In genomic region chr6:1554241-1554880, GRCh38 we compare ENCODE assay signal across 8 cellular contexts. TPM values are rescaled to one million over a fixed set of nuclear protein-coding genes. Genes with fewer than 3 reads are reported as not detected.
DNase-seq lines count a peak whose midpoint lies in the region; ATAC-seq and TF ChIP-seq lines count a peak whose summit lies in the region.

No MANE protein-coding gene starts in this region.

- peak overlapping the region; percentile 48 for H3K27ac ChIP-seq in CD4-positive, CD25-positive, alpha-beta regulatory T cell (ENCODE audit: insufficient read depth, low read length, poor library complexity, severe bottlenecking)
- H3K27ac ChIP-seq in mammary epithelial cell (ENCODE audit: insufficient read depth, low read depth, low read length) (no peak overlapping the region), mucosa of rectum (ENCODE audit: low read depth in 2 of 2, low read length in 2 of 2) (peak overlapping the region; percentile 50 to 56)

- peaks cover 17% of the 10 kb centered on the region for H3K4me1 ChIP-seq in CD4-positive, CD25-positive, alpha-beta regulatory T cell (ENCODE audit: control insufficient read depth, insufficient read depth, low read length, poor library complexity, severe bottlenecking)
- H3K4me1 ChIP-seq in mammary epithelial cell (ENCODE audit: insufficient read depth, low read length), result peaks cover 11% of the 10 kb centered on the region
- H3K4me1 ChIP-seq in mucosa of rectum (ENCODE audit: control insufficient read depth in 2 of 2, insufficient read depth in 2 of 2, low read length in 2 of 2), result no peaks in the 10 kb centered on the region

- no peak for DNase-seq in CD4-positive, CD25-positive, alpha-beta regulatory T cell
- DNase-seq in mammary epithelial cell (no peak), NCI-H2171 treated with DMSO at 0.1 percent for 48 hours (lab: John Stamatoyannopoulos, UW) (no peak), DMS114 treated with DMSO at 0.1 percent for 48 hours (lab: John Stamatoyannopoulos, UW; ENCODE audit: unreplicated experiment) (no peak)
- no peak for DNase-seq in activated CD4-positive, CD25-positive, alpha-beta regulatory T cell (lab: John Stamatoyannopoulos, UW)

- H3K27ac Mint-ChIP-seq in CD4-positive, CD25-positive, alpha-beta regulatory T cell, result peak overlapping the region; percentile 48 to 92 (median 73)

- H3K4me3 Mint-ChIP-seq in CD4-positive, CD25-positive, alpha-beta regulatory T cell, result peak overlapping the region; percentile 42 to 89 (median 88)

- peaks cover 9% of the 10 kb centered on the region for H3K27me3 ChIP-seq in CD4-positive, CD25-positive, alpha-beta regulatory T cell (ENCODE audit: control insufficient read depth, insufficient read depth, low read length)
- H3K27me3 ChIP-seq in mammary epithelial cell (ENCODE audit: insufficient read depth, low read length) (no peaks in the 10 kb centered on the region), mucosa of rectum (ENCODE audit: control insufficient read depth in 2 of 2, insufficient read depth in 2 of 2, low read length in 2 of 2) (no peaks in the 10 kb centered on the region)

- H3K9me3 Mint-ChIP-seq in CD4-positive, CD25-positive, alpha-beta regulatory T cell, result peaks cover 0 to 2% (median 0%) of the 10 kb centered on the region in 7 donors

- CTCF ChIA-PET in mammary epithelial cell (lab: Charles Lee; ENCODE audit: low non-redundant PET), result no interaction called here

- H2AFZ ChIP-seq in mammary epithelial cell (ENCODE audit: low read depth, low read length), result peak overlapping the region; percentile 98

- peak overlapping the region; percentile 83 for H3K4me3 ChIP-seq in CD4-positive, CD25-positive, alpha-beta regulatory T cell (ENCODE audit: low read depth, low read length)
- H3K4me3 ChIP-seq in mammary epithelial cell (replicated peaks in 1 of 3; ENCODE audit: insufficient read depth in 1 of 3, low read depth in 2 of 3, low read length in 3 of 3) (peak overlapping the region; percentile 61 to 64 (median 62)), mucosa of rectum (ENCODE audit: low read length in 2 of 2) (peak overlapping the region; percentile 53 to 69)

- ATAC-seq in CD4-positive, CD25-positive, alpha-beta regulatory T cell (ENCODE audit: low read depth in 2 of 2), result peak; percentile 23 to 29
- peak; percentile 54 for ATAC-seq in HG03432 (IDR thresholded peaks at IDR 0.05; ENCODE audit: unreplicated experiment)
- ATAC-seq in GM21526 (IDR thresholded peaks at IDR 0.05; ENCODE audit: low FRiP score, unreplicated experiment), result no peak

- peaks cover 10% of the 10 kb centered on the region for H3K27me3 Mint-ChIP-seq in CD4-positive, CD25-positive, alpha-beta regulatory T cell

- H3K36me3 ChIP-seq in CD4-positive, CD25-positive, alpha-beta regulatory T cell (ENCODE audit: control insufficient read depth, insufficient read depth, low read length), result no peaks in the 10 kb centered on the region
- no peaks in the 10 kb centered on the region for H3K36me3 ChIP-seq in mammary epithelial cell (ENCODE audit: insufficient read depth, low read length)
- H3K36me3 ChIP-seq in mucosa of rectum (ENCODE audit: control insufficient read depth in 2 of 2, insufficient read depth in 2 of 2, low read length in 2 of 2), result no peaks in the 10 kb centered on the region

- H3K9ac ChIP-seq in mammary epithelial cell (ENCODE audit: insufficient read depth, low read length) (peak overlapping the region; percentile 51), mucosa of rectum (ENCODE audit: low read depth in 1 of 2, low read length in 2 of 2) (peak overlapping the region; percentile 26 to 34)

- H3K9me3 ChIP-seq in CD4-positive, CD25-positive, alpha-beta regulatory T cell (ENCODE audit: control insufficient read depth in 2 of 2, low read length in 2 of 2), result no peaks in the 10 kb centered on the region
- H3K9me3 ChIP-seq in mammary epithelial cell (replicated peaks; ENCODE audit: insufficient read depth, low read length) (no peaks in the 10 kb centered on the region), mucosa of rectum (ENCODE audit: control insufficient read depth in 2 of 2, low read length in 2 of 2) (no peaks in the 10 kb centered on the region)

- in situ Hi-C loops in mammary epithelial cell (cut with MboI; ENCODE audit: low sequenced_read_pairs in 2 of 2), result no loop called here

- dilution Hi-C loops in mammary epithelial cell (cut with HindIII; ENCODE audit: low sequenced_read_pairs), result no loop called here

- no peaks in the 10 kb centered on the region for H3K36me3 Mint-ChIP-seq in CD4-positive, CD25-positive, alpha-beta regulatory T cell

- 58% methylated on average over 20 of the region's 20 CpGs for WGBS in mammary epithelial cell (ENCODE audit: low coverage, missing lambda C conversion rate)

- H4K20me1 ChIP-seq in mammary epithelial cell (ENCODE audit: insufficient read depth, low read length), result no peaks in the 10 kb centered on the region

- peak overlapping the region; percentile 81 for H3K4me2 ChIP-seq in mammary epithelial cell (ENCODE audit: insufficient read depth, low read depth, low read length)

- TF ChIP-seq CTCF in mammary epithelial cell (conservative IDR thresholded peaks at IDR 0.05 in 1 of 2, IDR thresholded peaks at IDR 0.05 in 1 of 2; ENCODE audit: extremely low read depth in 1 of 2, insufficient read depth in 1 of 2, low read depth in 1 of 2, low read length in 2 of 2), result no peak

- H3K79me2 ChIP-seq in mammary epithelial cell (ENCODE audit: insufficient read depth, low read length), result no peaks in the 10 kb centered on the region

- H3K4me1 Mint-ChIP-seq in CD4-positive, CD25-positive, alpha-beta regulatory T cell, result peaks cover 4 to 39% (median 22%) of the 10 kb centered on the region in 4 donors

- BruUV-seq in mammary epithelial cell (replicated peaks; lab: Mats Ljungman, UMichigan), result no TSS peak

- intact Hi-C loops in mammary epithelial cell (cut with micrococcal nuclease), result no loop called here

RNA-seq across cellular contexts. Expression of gene FOXC1, which starts 55.4 kb away (rescaled TPM):
- total RNA-seq in CD4-positive, CD25-positive, alpha-beta regulatory T cell, result not detected
- polyA plus RNA-seq in CD4-positive, CD25-positive, alpha-beta regulatory T cell, result not detected
- 10 to 100 TPM; 12.1 to 15.8 TPM for total RNA-seq in mammary epithelial cell
- 4.6 TPM for polyA plus RNA-seq in mammary epithelial cell
- polyA minus RNA-seq in mammary epithelial cell, result 1.7 TPM

Comparison
In these comparisons a context has a peak if more than half of its experiments do, and no peak if none do; other contexts are left out.
1. RNA of gene FOXC1, which starts 55.4 kb away (total RNA-seq): 12.1 to 15.8 TPM in mammary epithelial cell; not detected in CD4-positive, CD25-positive, alpha-beta regulatory T cell (single experiment); every median in the first group is over 10 times any median in the second.
2. Peak in every context shown above with its lines, with median percentiles within 50 percentile points of each other: H3K4me3 ChIP-seq.